Comparison of ENCODE assay signal across 9 cellular contexts in genomic region chr4:143207555-143207954, GRCh38. TPM values are rescaled to one million over a fixed set of nuclear protein-coding genes. Genes with fewer than 3 reads are reported as not detected.
DNase-seq lines count a peak whose midpoint lies in the region; ATAC-seq and TF ChIP-seq lines count a peak whose summit lies in the region.
"Had no signal": no experiment of that assay in that cellular context is flagged by ENCODE, and none has a peak within 500 bp of the region (broad histone marks: within the 10 kb centered on the region; RNA-seq: fewer than 3 reads in every experiment).

No MANE protein-coding gene starts in this region.

- H3K4me1 Mint-ChIP-seq in stimulated activated effector memory CD8-positive, alpha-beta T cell treated with anti-CD3 and anti-CD28 coated beads, Interleukin-12 subunit alpha, Interleukin-12 subunit beta, amount 100 ng/mL, for 72 hours: peaks cover 4% of the 10 kb centered on the region

- DNase-seq in AG08395 (ENCODE audit: low spot score) (peak; percentile 11), mammary epithelial cell (peak; percentile 16), left colon (no peak), NCI-H748 (lab: John Stamatoyannopoulos, UW; ENCODE audit: unreplicated experiment) (no peak), iPS-NIHi11 (ENCODE audit: low spot score) (no peak), NK-92 (lab: John Stamatoyannopoulos, UW; ENCODE audit: unreplicated experiment) (no peak)
- no peak for DNase-seq in stimulated activated effector memory CD8-positive, alpha-beta T cell treated with anti-CD3 and anti-CD28 coated beads, Interleukin-12 subunit alpha, Interleukin-12 subunit beta, amount 100 ng/mL, for 72 hours (ENCODE audit: low spot score in 2 of 2)
- DNase-seq: NCI-H146 had no signal

- no peak overlapping the region for H3K4me3 ChIP-seq in mammary epithelial cell (replicated peaks in 1 of 3; ENCODE audit: insufficient read depth in 1 of 3, low read depth in 2 of 3, low read length in 3 of 3)

- CTCF ChIA-PET in mammary epithelial cell (lab: Charles Lee; ENCODE audit: low non-redundant PET): interaction anchor here (0.5 kb wide), 1 partner anchor 191 kb away, joined by 5 read pairs; no protein-coding TSS in a partner anchor

- BruUV-seq in mammary epithelial cell (replicated peaks; lab: Mats Ljungman, UMichigan): no TSS peak

- H3K9me3 ChIP-seq in mammary epithelial cell (replicated peaks; ENCODE audit: insufficient read depth, low read length): no peaks in the 10 kb centered on the region

- no peaks in the 10 kb centered on the region for H3K27me3 ChIP-seq in mammary epithelial cell (ENCODE audit: insufficient read depth, low read length)

- H3K9ac ChIP-seq in mammary epithelial cell (ENCODE audit: insufficient read depth, low read length): no peak overlapping the region

- H2AFZ ChIP-seq in mammary epithelial cell (ENCODE audit: low read depth, low read length): no peak overlapping the region

- peaks cover 2% of the 10 kb centered on the region for H3K79me2 ChIP-seq in mammary epithelial cell (ENCODE audit: insufficient read depth, low read length)

- H3K4me2 ChIP-seq in mammary epithelial cell (ENCODE audit: insufficient read depth, low read depth, low read length): no peak overlapping the region

- no peak overlapping the region for H3K4me3 Mint-ChIP-seq in stimulated activated effector memory CD8-positive, alpha-beta T cell treated with anti-CD3 and anti-CD28 coated beads, Interleukin-12 subunit alpha, Interleukin-12 subunit beta, amount 100 ng/mL, for 72 hours

- H3K9me3 Mint-ChIP-seq in stimulated activated effector memory CD8-positive, alpha-beta T cell treated with anti-CD3 and anti-CD28 coated beads, Interleukin-12 subunit alpha, Interleukin-12 subunit beta, amount 100 ng/mL, for 72 hours: no peaks in the 10 kb centered on the region

- WGBS in mammary epithelial cell (ENCODE audit: low coverage, missing lambda C conversion rate): 43% methylated on average over 1 of the region's 1 CpG

- H3K36me3 Mint-ChIP-seq in stimulated activated effector memory CD8-positive, alpha-beta T cell treated with anti-CD3 and anti-CD28 coated beads, Interleukin-12 subunit alpha, Interleukin-12 subunit beta, amount 100 ng/mL, for 72 hours: peaks cover 95% of the 10 kb centered on the region

- intact Hi-C loops in mammary epithelial cell (cut with micrococcal nuclease) (loop anchor here (2.0 kb wide), 1 partner anchor 191 kb away; no protein-coding TSS in a partner anchor), left colon (cut with DNase I, micrococcal nuclease) (loop anchor here in 1 of 2 donors (10.0 kb wide), 1 partner anchor 127 kb away; the partner anchor contains the start of gene GAB1)

- H3K36me3 ChIP-seq in mammary epithelial cell (ENCODE audit: insufficient read depth, low read length): peaks cover 18% of the 10 kb centered on the region

- H3K27ac Mint-ChIP-seq in stimulated activated effector memory CD8-positive, alpha-beta T cell treated with anti-CD3 and anti-CD28 coated beads, Interleukin-12 subunit alpha, Interleukin-12 subunit beta, amount 100 ng/mL, for 72 hours: no peak overlapping the region

- in situ Hi-C loops in mammary epithelial cell (cut with MboI; ENCODE audit: low sequenced_read_pairs in 2 of 2): loop anchor here (10.0 to 25.0 kb wide), 3 partner anchors 130 to 280 kb away; partner anchors contain the start of gene GAB1 (in 1 of the 2)

- H4K20me1 ChIP-seq in mammary epithelial cell (ENCODE audit: insufficient read depth, low read length): no peaks in the 10 kb centered on the region

- TF ChIP-seq CTCF in mammary epithelial cell (conservative IDR thresholded peaks at IDR 0.05 in 1 of 2, IDR thresholded peaks at IDR 0.05 in 1 of 2; ENCODE audit: extremely low read depth in 1 of 2, insufficient read depth in 1 of 2, low read depth in 1 of 2, low read length in 2 of 2): peak; percentile 21 to 52

- no peak overlapping the region for H3K27ac ChIP-seq in mammary epithelial cell (ENCODE audit: insufficient read depth, low read depth, low read length)

- H3K4me1 ChIP-seq in mammary epithelial cell (ENCODE audit: insufficient read depth, low read length): no peaks in the 10 kb centered on the region

- dilution Hi-C loops in mammary epithelial cell (cut with HindIII; ENCODE audit: low sequenced_read_pairs): no loop called here

- ATAC-seq in HG03520 (IDR thresholded peaks at IDR 0.05; ENCODE audit: unreplicated experiment) (peak; percentile 46), left colon (peak; percentile 70)
- no peak for ATAC-seq in stimulated activated effector memory CD8-positive, alpha-beta T cell treated with anti-CD3 and anti-CD28 coated beads, Interleukin-12 subunit alpha, Interleukin-12 subunit beta, amount 100 ng/mL, for 72 hours

RNA-seq across cellular contexts. Expression of gene USP38, which starts 22.8 kb away (rescaled TPM):
- total RNA-seq in mammary epithelial cell (10 to 100 TPM; 18.3 to 37.5 TPM), left colon (10 to 100 TPM; 34.6 to 60.4 TPM)
- polyA plus RNA-seq in mammary epithelial cell: 10.2 TPM
- polyA minus RNA-seq in mammary epithelial cell: 17.8 TPM

Comparison
In these comparisons a context has a peak if more than half of its experiments do, and no peak if none do; other contexts are left out.
1. DNase-seq: peak in AG08395 (single experiment) and mammary epithelial cell (single experiment); none in left colon (0 of 2), NCI-H748 (single experiment), iPS-NIHi11 (single experiment), NK-92 (single experiment) and stimulated activated effector memory CD8-positive, alpha-beta T cell treated with anti-CD3 and anti-CD28 coated beads, Interleukin-12 subunit alpha, Interleukin-12 subunit beta, amount 100 ng/mL, for 72 hours (0 of 2).